Comparison of ENCODE assay signal across 8 cellular contexts in genomic region chr17:81398855-81399451, GRCh38. TPM values are rescaled to one million over a fixed set of nuclear protein-coding genes. Genes with fewer than 3 reads are reported as not detected.
DNase-seq lines count a peak whose midpoint lies in the region; ATAC-seq, FAIRE-seq and TF ChIP-seq lines count a peak whose summit lies in the region.

No MANE protein-coding gene starts in this region.

- H3K4me3 ChIP-seq in HAP-1 (peak overlapping the region; percentile 67), WERI-Rb-1 (ENCODE audit: low read depth, low read length) (peak overlapping the region; percentile 74), small intestine (ENCODE audit: low read depth in 1 of 2, low read length in 2 of 2) (peak overlapping the region; percentile 79 to 80)

- H3K27me3 ChIP-seq in HAP-1 (ENCODE audit: low read depth) (no peaks in the 10 kb centered on the region), WERI-Rb-1 (ENCODE audit: insufficient read depth, low read depth, severe bottlenecking) (peaks cover 68% of the 10 kb centered on the region), small intestine (ENCODE audit: control insufficient read depth in 2 of 2, insufficient read depth in 2 of 2, low read length in 2 of 2) (peaks cover 0 to 3% of the 10 kb centered on the region in 2 donors)

- DNase-seq in HAP-1 (ENCODE audit: low spot score in 2 of 2), result peak in 1 of 2 experiments; percentile 49
- DNase-seq in WERI-Rb-1, result no peak
- peak; percentile 61 for DNase-seq in glutamatergic neuron
- no peak for DNase-seq in small intestine
- DNase-seq in mesenteric fat pad (ENCODE audit: low spot score), result no peak
- DNase-seq in RPMI8226, result no peak
- DNase-seq in T1000 (lab: John Stamatoyannopoulos, UW), result no peak

- H3K27me3 Mint-ChIP-seq in glutamatergic neuron (ENCODE audit: unreplicated experiment), result peaks cover 42% of the 10 kb centered on the region

- H3K4me1 ChIP-seq in HAP-1 (peaks cover 21% of the 10 kb centered on the region), small intestine (ENCODE audit: control insufficient read depth in 2 of 2, insufficient read depth in 1 of 2, low read depth in 1 of 2, low read length in 1 of 2) (peaks cover 0 to 8% of the 10 kb centered on the region in 2 donors)

- FAIRE-seq in small intestine (lab: Jason Lieb, UNC), result no peak

- peaks cover 50% of the 10 kb centered on the region for H3K9me3 Mint-ChIP-seq in glutamatergic neuron (ENCODE audit: unreplicated experiment)

- H3K27ac Mint-ChIP-seq in glutamatergic neuron (ENCODE audit: unreplicated experiment), result peak overlapping the region; percentile 99

- WGBS in small intestine, 3 donors, result 0 to 1% (median 1%) methylated on average over 25 to 51 of the region's 51 CpGs

- in situ Hi-C loops in HAP-1 (cut with MboI; ENCODE audit: low sequenced_read_pairs), result loop anchor here (10.0 kb wide), 1 partner anchor 86 kb away; no protein-coding TSS in a partner anchor

- peak overlapping the region; percentile 98 for H3K4me3 Mint-ChIP-seq in glutamatergic neuron (ENCODE audit: unreplicated experiment)

- no peaks in the 10 kb centered on the region for H3K36me3 ChIP-seq in HAP-1 (replicated peaks)
- H3K36me3 ChIP-seq in WERI-Rb-1, result peaks cover 6% of the 10 kb centered on the region
- no peaks in the 10 kb centered on the region for H3K36me3 ChIP-seq in small intestine (ENCODE audit: control insufficient read depth in 2 of 2, insufficient read depth in 2 of 2, low read length in 2 of 2)

- H3K9me3 ChIP-seq in HAP-1 (no peaks in the 10 kb centered on the region), WERI-Rb-1 (ENCODE audit: severe bottlenecking) (no peaks in the 10 kb centered on the region), small intestine (ENCODE audit: control insufficient read depth, low read depth) (no peaks in the 10 kb centered on the region)

- ATAC-seq in GM19463 (IDR thresholded peaks at IDR 0.05; ENCODE audit: unreplicated experiment), result no peak

- no peaks in the 10 kb centered on the region for H3K36me3 Mint-ChIP-seq in glutamatergic neuron (ENCODE audit: unreplicated experiment)

- H3K27ac ChIP-seq in WERI-Rb-1, result peak overlapping the region; percentile 88
- H3K27ac ChIP-seq in small intestine (ENCODE audit: low read depth in 1 of 2, low read length in 1 of 2), result peak overlapping the region; percentile 5 to 96

- TF ChIP-seq CTCF in WERI-Rb-1 (IDR thresholded peaks at IDR 0.05; ENCODE audit: low read depth, low read length) (no peak), glutamatergic neuron (IDR thresholded peaks at IDR 0.05; ENCODE audit: partially characterized antibody, unreplicated experiment) (no peak)

- H3K4me1 Mint-ChIP-seq in glutamatergic neuron (ENCODE audit: low read depth, unreplicated experiment), result peaks cover 27% of the 10 kb centered on the region

RNA-seq across cellular contexts. Expression of gene BAHCC1, which starts 3.7 kb away (rescaled TPM):
- total RNA-seq in glutamatergic neuron (ENCODE audit: unreplicated experiment) (111 TPM), mesenteric fat pad (11.0 TPM)
- polyA plus RNA-seq in small intestine, result 10 to 100 TPM in 1 of 3 donors, 1 to 10 TPM in 2; 2.2 to 13.4 (median 6.3) TPM
